In the genomic region with DNA sequence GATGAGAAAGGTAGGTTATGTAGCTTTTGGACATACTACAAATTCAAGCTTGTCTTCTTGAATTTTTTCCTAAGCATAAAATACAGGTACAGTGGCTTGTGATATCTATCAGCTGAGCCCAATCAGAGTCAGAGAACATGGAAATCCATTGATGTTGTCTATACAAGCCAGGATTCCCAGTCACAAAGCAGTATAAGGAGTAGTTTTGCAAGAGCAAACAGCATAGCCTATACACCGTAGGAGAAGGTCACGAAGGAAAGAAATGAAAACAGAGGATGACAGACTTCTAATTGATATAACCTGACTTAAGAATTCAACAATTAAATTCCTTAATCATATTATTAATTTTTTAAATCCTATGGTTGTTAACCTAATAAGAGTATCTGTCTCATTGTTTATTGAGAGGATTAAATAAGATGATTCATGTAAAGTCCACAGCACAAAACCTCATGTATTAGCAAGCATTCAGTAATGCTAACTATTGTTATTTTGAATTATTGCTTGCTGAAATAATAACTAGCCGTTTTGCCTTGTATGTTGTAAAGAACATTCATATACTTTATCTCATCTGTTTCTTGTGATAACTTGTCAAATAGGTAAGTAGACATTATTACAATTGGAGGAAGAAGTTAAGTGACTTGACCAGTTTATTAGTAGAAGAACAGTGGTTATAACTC, we compare ENCODE assay signal across 28 cellular contexts.
DNase-seq lines count a peak whose midpoint lies in the region; ATAC-seq and TF ChIP-seq lines count a peak whose summit lies in the region.
"Had no signal": no experiment of that assay in that cellular context is flagged by ENCODE, and none has a peak within 500 bp of the region (broad histone marks: within the 10 kb centered on the region; RNA-seq: fewer than 3 reads in every experiment).

No MANE protein-coding gene starts in this region.

- POLR2A ChIA-PET in SK-N-SH (lab: Yijun Ruan, JAX), result no interaction called here

- H3K4me1 ChIP-seq in GM23248 (ENCODE audit: insufficient read depth), result peaks cover 24% of the 10 kb centered on the region
- H3K4me1 ChIP-seq in SK-N-SH (ENCODE audit: control insufficient read depth in 1 of 2, insufficient read depth in 2 of 2, low read depth in 1 of 2, low read length in 1 of 2), result peaks cover 8 to 25% of the 10 kb centered on the region in 2 experiments
- peaks cover 38% of the 10 kb centered on the region for H3K4me1 ChIP-seq in osteoblast (ENCODE audit: insufficient read depth, low read length)
- H3K4me1 ChIP-seq: HAP-1, Peyer's patch had no signal

- CTCF ChIA-PET in SK-N-SH (lab: Yijun Ruan, JAX), result no interaction called here

- intact Hi-C loops in sciatic nerve (cut with DNase I), result no loop called here

- H3K4me3 ChIP-seq in GM23248 (no peak overlapping the region), SK-N-SH (ENCODE audit: low read depth in 2 of 2, low read length in 1 of 2) (no peak overlapping the region), osteoblast (ENCODE audit: insufficient read depth, low read length) (no peak overlapping the region)
- H3K4me3 ChIP-seq: HAP-1, heart right ventricle, K562, Peyer's patch, SJCRH30, testis, uterus had no signal

- TF ChIP-seq RAD21 in SK-N-SH (IDR thresholded peaks at IDR 0.05; ENCODE audit: low read length), result no peak

- H3K9me3 ChIP-seq in GM23248 (ENCODE audit: low read depth) (no peaks in the 10 kb centered on the region), SK-N-SH (no peaks in the 10 kb centered on the region), osteoblast (ENCODE audit: low read depth, low read length) (no peaks in the 10 kb centered on the region)
- H3K9me3 ChIP-seq: HAP-1, heart right ventricle, Peyer's patch, testis, uterus had no signal

- peak overlapping the region; percentile 15 for H3K4me2 ChIP-seq in GM23248 (ENCODE audit: unreplicated experiment)
- H3K4me2 ChIP-seq in SK-N-SH, result no peak overlapping the region
- no peak overlapping the region for H3K4me2 ChIP-seq in osteoblast (ENCODE audit: insufficient read depth, low read length)

- WGBS in GM23248 (ENCODE audit: low coverage in 1 of 2, low lambda C conversion rate in 2 of 2, missing lambda C conversion rate in 2 of 2), 2 experiments, result 62 to 63% methylated on average over 3 of the region's 3 CpGs
- WGBS in SK-N-SH (ENCODE audit: low lambda C conversion rate), result 57% methylated on average over 3 of the region's 3 CpGs

- peak; percentile 63 for DNase-seq in GM23248
- no peak for DNase-seq in SK-N-SH
- no peak for DNase-seq in epithelial cell of prostate (ENCODE audit: low read depth, low spot score)
- no peak for DNase-seq in osteoblast (ENCODE audit: insufficient read length, low spot score, missing footprints)
- DNase-seq in NCI-H187 treated with DMSO at 0.1 percent for 48 hours (lab: John Stamatoyannopoulos, UW), result no peak
- DNase-seq in HT-29 (ENCODE audit: low spot score), result no peak
- DNase-seq in sciatic nerve (ENCODE audit: low spot score), result no peak
- DNase-seq: activated CD4-positive, alpha-beta memory T cell treated with anti-CD3 and anti-CD28 coated beads for 36 hours; activated CD8-positive, alpha-beta memory T cell treated with anti-CD3 and anti-CD28 coated beads, Interleukin-2, amount 50 U/mL, for 4 hours; activated naive CD4-positive, alpha-beta T cell treated with anti-CD3 and anti-CD28 coated beads, Interleukin-2, amount 50 U/mL, for 16 hours; aorta; central memory CD4-positive, alpha-beta T cell; heart right ventricle; left cardiac atrium; MM.1S; NCI-H1417; NCI-H2081; NCI-H226; Peyer's patch; SJCRH30; stimulated activated naive CD8-positive, alpha-beta T cell treated with anti-CD3 and anti-CD28 coated beads, Interleukin-15, Interleukin-2, amounts not matched to agents 100 U/mL and 50 U/mL, for 24 hours; T-helper 1 cell; testis; uterus had no signal

- H3K79me2 ChIP-seq in GM23248 (ENCODE audit: insufficient read depth) (no peaks in the 10 kb centered on the region), SK-N-SH (ENCODE audit: insufficient read depth) (no peaks in the 10 kb centered on the region), osteoblast (ENCODE audit: insufficient read depth, low read length) (no peaks in the 10 kb centered on the region)

- H3K9me2 ChIP-seq in GM23248 (ENCODE audit: insufficient read depth) (no peaks in the 10 kb centered on the region; the same call in 1 of the 2 replicates), SK-N-SH (no peaks in the 10 kb centered on the region)

- in situ Hi-C loops in GM23248 (cut with MboI), result no loop called here

- H3K9ac ChIP-seq in GM23248, result no peak overlapping the region
- H3K9ac ChIP-seq in SK-N-SH, result no peak overlapping the region

- H3F3A ChIP-seq in GM23248 (ENCODE audit: insufficient read depth) (peaks cover 10% of the 10 kb centered on the region; the same call in 1 of the 2 replicates), SK-N-SH (replicated peaks; ENCODE audit: insufficient read depth) (peaks cover 15% of the 10 kb centered on the region)

- no peak overlapping the region for H2AFZ ChIP-seq in GM23248
- H2AFZ ChIP-seq in SK-N-SH (ENCODE audit: low read depth), result no peak overlapping the region
- no peak overlapping the region for H2AFZ ChIP-seq in osteoblast (ENCODE audit: low read length)

- H3K36me3 ChIP-seq in GM23248 (ENCODE audit: low read depth) (no peaks in the 10 kb centered on the region), SK-N-SH (replicated peaks in 1 of 2; ENCODE audit: control insufficient read depth in 1 of 2, insufficient read depth in 2 of 2, low read length in 1 of 2) (no peaks in the 10 kb centered on the region), osteoblast (ENCODE audit: insufficient read depth, low read length) (no peaks in the 10 kb centered on the region)
- H3K36me3 ChIP-seq: HAP-1, heart right ventricle, Peyer's patch, SJCRH30, uterus had no signal

- no peak for TF ChIP-seq CTCF in SK-N-SH (IDR thresholded peaks at IDR 0.05)
- no peak for TF ChIP-seq CTCF in osteoblast (IDR thresholded peaks at IDR 0.05; ENCODE audit: extremely low read depth, low read depth, low read length)

- H4K20me1 ChIP-seq in GM23248 (ENCODE audit: insufficient read depth) (no peaks in the 10 kb centered on the region), SK-N-SH (ENCODE audit: insufficient read depth) (no peaks in the 10 kb centered on the region), osteoblast (ENCODE audit: insufficient read depth, low read length) (no peaks in the 10 kb centered on the region)

- no peak for TF ChIP-seq EP300 in SK-N-SH (IDR thresholded peaks at IDR 0.05; ENCODE audit: borderline replicate concordance in 1 of 2, low read depth in 1 of 2, low read length in 1 of 2)

- H3K27me3 ChIP-seq in GM23248 (replicated peaks; ENCODE audit: insufficient read depth), result no peaks in the 10 kb centered on the region
- H3K27me3 ChIP-seq in SK-N-SH (ENCODE audit: insufficient read depth), result no peaks in the 10 kb centered on the region
- no peaks in the 10 kb centered on the region for H3K27me3 ChIP-seq in osteoblast (ENCODE audit: insufficient read depth, low read length)
- H3K27me3 ChIP-seq: heart right ventricle, Peyer's patch, SJCRH30, testis, uterus had no signal

- H3K27ac ChIP-seq in GM23248 (peak overlapping the region; percentile 26; the same call in 1 of the 2 replicates), SK-N-SH (ENCODE audit: low read depth in 2 of 2, low read length in 1 of 2) (peak overlapping the region in 1 of 2 experiments; percentile 44; a peak in 2 of 4 replicates), epithelial cell of prostate (peak overlapping the region; percentile 89), osteoblast (ENCODE audit: low read depth, low read length) (peak overlapping the region; percentile 46)
- H3K27ac ChIP-seq: heart right ventricle, Peyer's patch, SJCRH30, testis had no signal

- ATAC-seq in GM21360 (IDR thresholded peaks at IDR 0.05; ENCODE audit: unreplicated experiment), result no peak
- no peak for ATAC-seq in sciatic nerve
- ATAC-seq: activated T-helper 17 cell treated with anti-CD3 and anti-CD28 coated beads, Interleukin-2, amount 50 U/mL, for 72 hours; heart right ventricle; K562; left cardiac atrium; stimulated activated naive CD8-positive, alpha-beta T cell treated with anti-CD3 and anti-CD28 coated beads, Interleukin-15, Interleukin-2, amounts not matched to agents 100 U/mL and 50 U/mL, for 24 hours had no signal

TF ChIP-seq in SK-N-SH, 30 proteins besides CTCF, POLR2A, EP300 and RAD21:
- TF ChIP-seq MXI1 (IDR thresholded peaks at IDR 0.05; ENCODE audit: low read depth, low read length) (no peak), FOSL2 (IDR thresholded peaks at IDR 0.05; ENCODE audit: borderline replicate concordance, low read depth) (peak; percentile 14; the same call in 1 of the 2 replicates), ZBTB33 (IDR thresholded peaks at IDR 0.05; ENCODE audit: borderline replicate concordance, low read depth) (no peak), POLR2AphosphoS5 (IDR thresholded peaks at IDR 0.05; ENCODE audit: low read depth, low read length) (no peak), SMC3 (IDR thresholded peaks at IDR 0.05; ENCODE audit: low read depth, low read length) (no peak), NRF1 (IDR thresholded peaks at IDR 0.05; ENCODE audit: low read depth, low read length) (no peak)
TF ChIP-seq in SK-N-SH: peak in this region for 1.
